ENCODE assay signal across 8 cellular contexts in the genomic region with DNA sequence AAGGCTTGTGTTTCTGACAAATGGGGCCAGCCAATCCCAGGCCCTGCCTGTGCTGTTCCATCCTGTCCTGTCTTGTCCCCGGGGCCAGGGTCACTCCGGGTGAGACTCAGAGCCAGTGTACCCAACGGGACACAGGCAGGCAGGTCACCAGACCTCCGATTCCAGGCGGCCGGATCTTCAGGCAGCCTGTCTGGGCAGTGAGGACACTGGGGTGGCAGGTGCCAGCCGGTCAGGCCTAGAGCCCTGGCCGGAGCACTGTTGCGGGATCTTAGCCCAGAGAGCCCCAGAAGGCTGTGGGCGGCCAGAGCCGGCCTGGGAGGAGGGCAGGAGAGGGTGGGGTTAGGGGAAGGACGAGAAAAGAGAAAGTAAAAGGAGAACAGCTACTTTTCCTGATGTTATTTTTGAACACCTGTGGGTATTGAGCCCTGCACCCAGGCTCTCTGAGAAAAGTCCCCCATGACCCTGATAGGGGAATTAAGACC. TPM values are rescaled to one million over a fixed set of nuclear protein-coding genes. Genes with fewer than 3 reads are reported as not detected.
DNase-seq lines count a peak whose midpoint lies in the region; ATAC-seq, FAIRE-seq and TF ChIP-seq lines count a peak whose summit lies in the region.

No MANE protein-coding gene starts in this region.

- H4K8ac ChIP-seq in H1 (ENCODE audit: extremely low read depth, insufficient read depth, low read length), result no peak overlapping the region

- no peaks in the 10 kb centered on the region for H3K79me2 ChIP-seq in OCI-LY1 (ENCODE audit: insufficient read depth, low read length)
- H3K79me2 ChIP-seq in H1 (ENCODE audit: control insufficient read depth in 1 of 2, insufficient read depth in 2 of 2, low read length in 2 of 2), result no peaks in the 10 kb centered on the region

- H3K4me3 ChIP-seq in OCI-LY1 (ENCODE audit: low read depth, low read length, poor library complexity, severe bottlenecking) (peak overlapping the region; percentile 6), H1 (ENCODE audit: extremely low read depth in 1 of 4, insufficient read depth in 2 of 4, low read depth in 3 of 4, low read length in 4 of 4) (no peak overlapping the region)
- H3K4me3 ChIP-seq in naive thymus-derived CD4-positive, alpha-beta T cell (ENCODE audit: low read length), result peak overlapping the region; percentile 57

- DNase-seq in CD1c-positive myeloid dendritic cell (ENCODE audit: extremely low spot score) (peak; percentile 66), H1 (ENCODE audit: low read depth in 1 of 2, low spot score in 2 of 2) (no peak), NCI-H1694 treated with DMSO at 0.1 percent for 48 hours (lab: John Stamatoyannopoulos, UW) (no peak)
- peak in 3 of 9 donors; percentile 14 to 41 (median 23) for DNase-seq in naive thymus-derived CD4-positive, alpha-beta T cell

- H3K9me2 ChIP-seq in OCI-LY1 (ENCODE audit: low read depth, low read length), result no peaks in the 10 kb centered on the region

- H3K4me1 ChIP-seq in OCI-LY1 (ENCODE audit: insufficient read depth, low read length, severe bottlenecking) (peaks cover 46% of the 10 kb centered on the region), H1 (replicated peaks in 1 of 4; ENCODE audit: control insufficient read depth in 3 of 4, insufficient read depth in 4 of 4, low read length in 3 of 4) (peaks cover 0 to 15% (median 11%) of the 10 kb centered on the region in 4 experiments; a peak in 5 of 7 replicates)
- H3K4me1 ChIP-seq in naive thymus-derived CD4-positive, alpha-beta T cell (ENCODE audit: control insufficient read depth in 2 of 2, insufficient read depth in 2 of 2, low read length in 2 of 2), result peaks cover 39 to 47% of the 10 kb centered on the region in 2 donors

- intact Hi-C loops in naive thymus-derived CD4-positive, alpha-beta T cell (cut with micrococcal nuclease), result loop anchor here in 1 of 2 donors (2.0 kb wide), 1 partner anchor 161 kb away; no protein-coding TSS in a partner anchor

- no peak overlapping the region for H4K91ac ChIP-seq in H1 (replicated peaks; ENCODE audit: insufficient read length, low read length)

- no peak overlapping the region for H3K4ac ChIP-seq in H1 (replicated peaks; ENCODE audit: insufficient read length, low read depth, low read length)

- peaks cover 0 to 13% (median 0%) of the 10 kb centered on the region in 5 donors for H3K27me3 Mint-ChIP-seq in naive thymus-derived CD4-positive, alpha-beta T cell

- no peak for TF ChIP-seq RAD21 in H1 (IDR thresholded peaks at IDR 0.05 in 1 of 2, conservative IDR thresholded peaks at IDR 0.05 in 1 of 2; ENCODE audit: low read depth in 2 of 2, low read length in 2 of 2)

- H3K18ac ChIP-seq in H1 (ENCODE audit: extremely low read depth, low read length), result no peak overlapping the region; the same call in 1 of the 2 replicates

- no peak overlapping the region for H3K23ac ChIP-seq in H1 (ENCODE audit: insufficient read length)

- no peaks in the 10 kb centered on the region for H3K27me3 ChIP-seq in OCI-LY1 (ENCODE audit: insufficient read depth, low read length)
- no peaks in the 10 kb centered on the region for H3K27me3 ChIP-seq in H1 (replicated peaks in 1 of 4; ENCODE audit: control insufficient read depth in 3 of 4, extremely low read depth in 1 of 4, insufficient read depth in 3 of 4, low read length in 3 of 4)
- H3K27me3 ChIP-seq in naive thymus-derived CD4-positive, alpha-beta T cell (ENCODE audit: control insufficient read depth in 2 of 2, insufficient read depth in 2 of 2, low read length in 2 of 2), result peaks cover 0 to 4% of the 10 kb centered on the region in 2 donors

- no peak for FAIRE-seq in H1 (lab: Jason Lieb, UNC)

- H2BK12ac ChIP-seq in H1 (ENCODE audit: low read depth, low read length), result peak overlapping the region; percentile 60; the same call in 1 of the 2 replicates

- no peak overlapping the region for H3K56ac ChIP-seq in H1 (replicated peaks; ENCODE audit: insufficient read length, low read depth, low read length)

- peak overlapping the region; percentile 78 to 97 (median 93) for H3K27ac Mint-ChIP-seq in naive thymus-derived CD4-positive, alpha-beta T cell

- no peak overlapping the region for H3K14ac ChIP-seq in H1 (ENCODE audit: insufficient read length)

- ATAC-seq in GM19452 (IDR thresholded peaks at IDR 0.05; ENCODE audit: unreplicated experiment) (peak; percentile 23), HG02840 (IDR thresholded peaks at IDR 0.05; ENCODE audit: low FRiP score, unreplicated experiment) (no peak), GM21367 (IDR thresholded peaks at IDR 0.05; ENCODE audit: unreplicated experiment) (no peak)
- no peak for ATAC-seq in naive thymus-derived CD4-positive, alpha-beta T cell

- peaks cover 17% of the 10 kb centered on the region for H3K23me2 ChIP-seq in H1 (ENCODE audit: low read depth, low read length)

- H3K9me3 Mint-ChIP-seq in naive thymus-derived CD4-positive, alpha-beta T cell, result no peaks in the 10 kb centered on the region

- peaks cover 19 to 48% (median 41%) of the 10 kb centered on the region in 7 donors for H3K4me1 Mint-ChIP-seq in naive thymus-derived CD4-positive, alpha-beta T cell

- no peak overlapping the region for H2AFZ ChIP-seq in OCI-LY1 (ENCODE audit: low read length)
- H2AFZ ChIP-seq in H1 (ENCODE audit: low read length), result no peak overlapping the region

- WGBS in H1 (ENCODE audit: extremely low coverage in 1 of 2, insufficient coverage in 1 of 2, insufficient read length in 1 of 2, insufficient replicate concordance in 2 of 2, low coverage in 1 of 2, low lambda C conversion rate in 2 of 2, missing lambda C conversion rate in 1 of 2), 2 experiments, result 78% methylated on average over 12 of the region's 12 CpGs; no CpG with 5 or more reads in 1 of the 2 experiments

- no peaks in the 10 kb centered on the region for H3K36me3 ChIP-seq in OCI-LY1 (ENCODE audit: insufficient read depth, low read length)
- H3K36me3 ChIP-seq in H1 (ENCODE audit: control insufficient read depth in 2 of 4, insufficient read depth in 4 of 4, low read length in 3 of 4), result no peaks in the 10 kb centered on the region
- no peaks in the 10 kb centered on the region for H3K36me3 ChIP-seq in naive thymus-derived CD4-positive, alpha-beta T cell (ENCODE audit: control insufficient read depth in 2 of 3, insufficient read depth in 3 of 3, low read length in 3 of 3)

- no peak for TF ChIP-seq POLR2A in H1 (IDR thresholded peaks at IDR 0.05; ENCODE audit: control extremely low read depth in 1 of 2, low read depth in 2 of 2, low read length in 2 of 2)

- H3K79me1 ChIP-seq in H1 (ENCODE audit: low read depth, low read length), result no peaks in the 10 kb centered on the region

- H3K36me3 Mint-ChIP-seq in naive thymus-derived CD4-positive, alpha-beta T cell, result no peaks in the 10 kb centered on the region

- peak overlapping the region; percentile 84 for H3K27ac ChIP-seq in OCI-LY1 (ENCODE audit: low read depth, low read length, poor library complexity, severe bottlenecking)
- no peak overlapping the region for H3K27ac ChIP-seq in H1 (ENCODE audit: low read depth, low read length)
- peak overlapping the region; percentile 85 for H3K27ac ChIP-seq in naive thymus-derived CD4-positive, alpha-beta T cell (ENCODE audit: low read depth, low read length)

- H2AK5ac ChIP-seq in H1 (ENCODE audit: low read depth, low read length), result peak overlapping the region; percentile 89

- H3K9ac ChIP-seq in OCI-LY1 (ENCODE audit: low read length) (peak overlapping the region; percentile 37; the same call in 1 of the 2 replicates), H1 (replicated peaks in 1 of 4; ENCODE audit: extremely low read depth in 1 of 4, low read depth in 3 of 4, low read length in 3 of 4) (no peak overlapping the region)

- no peak overlapping the region for H2BK120ac ChIP-seq in H1 (replicated peaks; ENCODE audit: low read depth, low read length)

- CTCF ChIA-PET in H1 (lab: Charles Lee; ENCODE audit: partially characterized antibody), result interaction anchor here (1.0 to 3.4 kb wide), 24 partner anchors 8 to 121 kb away, joined by 3 to 24 read pairs (median 7); no protein-coding TSS in a partner anchor
- CTCF ChIA-PET in naive thymus-derived CD4-positive, alpha-beta T cell (lab: Charles Lee), result interaction anchor here (0.6 to 2.3 kb wide), 12 partner anchors 9 to 193 kb away, joined by 3 to 14 read pairs (median 4); no protein-coding TSS in a partner anchor

- TF ChIP-seq CTCF in OCI-LY1 (IDR thresholded peaks at IDR 0.05; ENCODE audit: low read length) (no peak), H1 (IDR thresholded peaks at IDR 0.05; ENCODE audit: control extremely low read depth in 1 of 3, insufficient read depth in 1 of 3, low read depth in 1 of 3, low read length in 3 of 3) (no peak)

- POLR2A ChIA-PET in H1 (lab: Charles Lee; ENCODE audit: partially characterized antibody), result interaction anchor here (0.6 to 2.0 kb wide), 6 partner anchors 10 to 147 kb away, joined by 3 to 6 read pairs (median 3); no protein-coding TSS in a partner anchor
- POLR2A ChIA-PET in naive thymus-derived CD4-positive, alpha-beta T cell (lab: Charles Lee), result interaction anchor here (0.9 to 2.2 kb wide), 7 partner anchors 37 to 142 kb away, joined by 3 to 17 read pairs (median 4); no protein-coding TSS in a partner anchor

- peak overlapping the region; percentile 97; the same call in 1 of the 2 replicates for H2BK15ac ChIP-seq in H1 (ENCODE audit: low read length)

- H2BK5ac ChIP-seq in H1 (ENCODE audit: low read depth, low read length), result peak overlapping the region; percentile 66; the same call in 1 of the 2 replicates

- H4K20me1 ChIP-seq in OCI-LY1 (ENCODE audit: insufficient read depth, low read length) (no peaks in the 10 kb centered on the region), H1 (replicated peaks in 1 of 2; ENCODE audit: control insufficient read depth in 1 of 2, insufficient read depth in 2 of 2, low read length in 2 of 2) (no peaks in the 10 kb centered on the region)

- H3K9me3 ChIP-seq in OCI-LY1 (ENCODE audit: low read length) (no peaks in the 10 kb centered on the region), H1 (ENCODE audit: insufficient read depth in 2 of 2, low read depth in 1 of 2, low read length in 1 of 2) (no peaks in the 10 kb centered on the region)
- H3K9me3 ChIP-seq in naive thymus-derived CD4-positive, alpha-beta T cell (ENCODE audit: control insufficient read depth in 2 of 3, low read length in 3 of 3), result no peaks in the 10 kb centered on the region

- H2BK20ac ChIP-seq in H1 (ENCODE audit: low read length), result peak overlapping the region; percentile 72; the same call in 1 of the 2 replicates

- H3K4me3 Mint-ChIP-seq in naive thymus-derived CD4-positive, alpha-beta T cell, result peak overlapping the region; percentile 82 to 91 (median 88)

- H3K4me2 ChIP-seq in OCI-LY1 (ENCODE audit: low read length) (peak overlapping the region; percentile 36; the same call in 1 of the 2 replicates), H1 (ENCODE audit: insufficient read depth in 1 of 2, low read depth in 2 of 2, low read length in 2 of 2) (no peak overlapping the region)

- H3F3A ChIP-seq in OCI-LY1 (ENCODE audit: insufficient read depth, low read length), result no peaks in the 10 kb centered on the region

- no peak for TF ChIP-seq EP300 in H1 (IDR thresholded peaks at IDR 0.05; ENCODE audit: borderline replicate concordance in 1 of 2, low read depth in 2 of 2, low read length in 2 of 2)

- H4K5ac ChIP-seq in H1 (ENCODE audit: insufficient read length, low read depth, low read length), result no peak overlapping the region

RNA-seq across cellular contexts. Expression of gene ACTB, which starts 27.6 kb away (rescaled TPM):
- 5,193 and 5,434 TPM in 2 replicates for total RNA-seq in H1 (2021; fragmentation: NEBNext Ultra II Directional; extraction: Animal tissue kit (Norgen Biotek cat#: 25700))
- polyA plus RNA-seq in H1 (2011; rRNA removed), result 3,302 and 5,403 TPM in 2 replicates
- polyA plus RNA-seq in H1 (2011; cell fraction: cytosol; rRNA removed), result 2,071 TPM
- polyA plus RNA-seq in H1 (2011; cell fraction: nucleus; rRNA removed), result 4,500 TPM
- 6,137 to 6,485 TPM (median 6,195 TPM) in 4 replicates for polyA plus RNA-seq in H1 (2012, experiment 1 of 2)
- polyA plus RNA-seq in H1 (2012, experiment 2 of 2), result 10,957 TPM
- polyA plus RNA-seq in H1 (2013, experiment 1 of 2), result 8,552 TPM
- polyA plus RNA-seq in H1 (2013, experiment 2 of 2), result 8,467 TPM
- 2,491 and 4,199 TPM in 2 replicates for polyA minus RNA-seq in H1 (2011; rRNA and poly(A)+ RNA removed)
- polyA minus RNA-seq in H1 (2011; cell fraction: cytosol; rRNA and poly(A)+ RNA removed), result 2,951 TPM
- polyA minus RNA-seq in H1 (2011; cell fraction: nucleus; rRNA and poly(A)+ RNA removed), result 2,361 TPM
- over 10,000 TPM in 1 of 5 experiments, 1,000 to 10,000 TPM in 4; 2,405 to 12,292 (median 2,801) TPM for total RNA-seq in naive thymus-derived CD4-positive, alpha-beta T cell
- polyA plus RNA-seq in naive thymus-derived CD4-positive, alpha-beta T cell, result over 10,000 TPM; 11,269 to 12,728 TPM

RNA-seq across cellular contexts. Expression of gene FSCN1, which starts 34.7 kb away (rescaled TPM):
- 300 and 304 TPM in 2 replicates for total RNA-seq in H1 (2021; fragmentation: NEBNext Ultra II Directional; extraction: Animal tissue kit (Norgen Biotek cat#: 25700))
- 220 and 354 TPM in 2 replicates for polyA plus RNA-seq in H1 (2011; rRNA removed)
- 162 TPM for polyA plus RNA-seq in H1 (2011; cell fraction: cytosol; rRNA removed)
- 211 TPM for polyA plus RNA-seq in H1 (2011; cell fraction: nucleus; rRNA removed)
- polyA plus RNA-seq in H1 (2012, experiment 1 of 2), result 134 to 263 TPM (median 248 TPM) in 4 replicates
- polyA plus RNA-seq in H1 (2012, experiment 2 of 2), result 286 TPM
- polyA plus RNA-seq in H1 (2013, experiment 1 of 2), result 278 TPM
- polyA plus RNA-seq in H1 (2013, experiment 2 of 2), result 278 TPM
- 63.6 and 68.5 TPM in 2 replicates for polyA minus RNA-seq in H1 (2011; rRNA and poly(A)+ RNA removed)
- 239 TPM for polyA minus RNA-seq in H1 (2011; cell fraction: cytosol; rRNA and poly(A)+ RNA removed)
- 150 TPM for polyA minus RNA-seq in H1 (2011; cell fraction: nucleus; rRNA and poly(A)+ RNA removed)
- total RNA-seq in naive thymus-derived CD4-positive, alpha-beta T cell, result 10 to 100 TPM in 1 of 5 experiments, 1 to 10 TPM in 4; 1.1 to 22.6 (median 6.2) TPM
- under 1 TPM in 1 of 2 donors, not detected in 1; 0.09 TPM for polyA plus RNA-seq in naive thymus-derived CD4-positive, alpha-beta T cell

RNA-seq across cellular contexts. Expression of gene FBXL18, which starts 44.4 kb away (rescaled TPM):
- total RNA-seq in H1 (2021; fragmentation: NEBNext Ultra II Directional; extraction: Animal tissue kit (Norgen Biotek cat#: 25700)), result 18.9 and 19.4 TPM in 2 replicates
- 12.9 and 21.8 TPM in 2 replicates for polyA plus RNA-seq in H1 (2011; rRNA removed)
- 7.4 TPM for polyA plus RNA-seq in H1 (2011; cell fraction: cytosol; rRNA removed)
- 15.0 TPM for polyA plus RNA-seq in H1 (2011; cell fraction: nucleus; rRNA removed)
- polyA plus RNA-seq in H1 (2012, experiment 1 of 2), result 6.5 to 10.6 TPM (median 8.4 TPM) in 4 replicates
- polyA plus RNA-seq in H1 (2012, experiment 2 of 2), result 7.4 TPM
- polyA plus RNA-seq in H1 (2013, experiment 1 of 2), result 10.7 TPM
- 10.9 TPM for polyA plus RNA-seq in H1 (2013, experiment 2 of 2)
- polyA minus RNA-seq in H1 (2011; rRNA and poly(A)+ RNA removed), result 11.1 and 12.9 TPM in 2 replicates
- polyA minus RNA-seq in H1 (2011; cell fraction: cytosol; rRNA and poly(A)+ RNA removed), result 13.1 TPM
- polyA minus RNA-seq in H1 (2011; cell fraction: nucleus; rRNA and poly(A)+ RNA removed), result 18.4 TPM
- 10 to 100 TPM in 2 of 5 experiments, 1 to 10 TPM in 3; 7.3 to 13.7 (median 9.7) TPM for total RNA-seq in naive thymus-derived CD4-positive, alpha-beta T cell
- 1 to 10 TPM; 1.6 to 2.0 TPM for polyA plus RNA-seq in naive thymus-derived CD4-positive, alpha-beta T cell

Comparison
In these comparisons a context has a peak if more than half of its experiments do, and no peak if none do; other contexts are left out.
1. H3K4me3 ChIP-seq: peak in OCI-LY1 (single experiment) and naive thymus-derived CD4-positive, alpha-beta T cell (single experiment); none in H1 (0 of 4).
2. RNA of gene FSCN1, which starts 34.7 kb away (total RNA-seq): 300 to 304 TPM in H1; 1.1 to 22.6 TPM in naive thymus-derived CD4-positive, alpha-beta T cell; every median in the first group is over 10 times any median in the second.